Comparison of ENCODE assay signal across 23 cellular contexts in the genomic region with DNA sequence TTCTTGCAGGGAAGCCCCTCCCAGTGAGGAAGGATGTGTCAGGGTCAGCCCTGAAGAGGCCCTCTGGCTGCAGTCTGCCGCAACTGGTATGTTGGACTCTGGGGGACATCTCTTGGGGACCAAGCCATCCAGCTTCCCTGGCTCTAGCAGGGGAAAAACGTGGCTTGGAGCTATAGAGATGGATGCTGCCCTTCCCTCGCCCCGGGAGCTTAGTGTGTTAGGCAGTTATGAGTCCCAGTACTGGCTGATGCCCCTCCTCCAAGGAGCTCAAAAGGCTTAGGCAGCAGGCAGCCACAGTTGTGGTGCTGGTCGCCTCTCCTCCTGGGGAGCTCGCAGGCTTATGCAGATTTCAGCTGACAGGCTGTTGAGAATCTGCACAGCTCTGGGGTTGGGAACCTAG.
DNase-seq lines count a peak whose midpoint lies in the region; ATAC-seq and TF ChIP-seq lines count a peak whose summit lies in the region.
"Had no signal": no experiment of that assay in that cellular context is flagged by ENCODE, and none has a peak within 500 bp of the region (broad histone marks: within the 10 kb centered on the region; RNA-seq: fewer than 3 reads in every experiment).

No MANE protein-coding gene starts in this region.

- H3K9me3 ChIP-seq in left ventricle myocardium inferior (replicated peaks) (peaks cover 32% of the 10 kb centered on the region), WERI-Rb-1 (ENCODE audit: severe bottlenecking) (peaks cover 2% of the 10 kb centered on the region), endodermal cell (ENCODE audit: control insufficient read depth, low read length) (peaks cover 11% of the 10 kb centered on the region), aorta (ENCODE audit: control insufficient read depth, low read length) (no peaks in the 10 kb centered on the region)
- H3K9me3 ChIP-seq: A549, BE2C had no signal

- peak; percentile 74 for DNase-seq in cardiac septum (ENCODE audit: low spot score)
- DNase-seq in left ventricle myocardium inferior = no peak
- DNase-seq in WERI-Rb-1 = peak; percentile 60
- peak; percentile 59 for DNase-seq in endodermal cell
- peak; percentile 28 to 29 for DNase-seq in aorta
- no peak for DNase-seq in activated naive CD4-positive, alpha-beta T cell treated with anti-CD3 and anti-CD28 coated beads, Interleukin-2, amount 50 U/mL, for 72 hours (ENCODE audit: low spot score in 2 of 2)
- no peak for DNase-seq in dedifferentiated amniotic fluid mesenchymal stem cell (ENCODE audit: extremely low spot score)
- no peak for DNase-seq in activated gamma-delta T cell treated with Interleukin-2 at 50 U/mL for 16 hours
- DNase-seq: 8988T; ACHN; AML-193; BE2C; CD4-positive, alpha-beta T cell; CD8-positive, alpha-beta memory T cell; DMS 273 treated with DMSO at 0.1 percent for 48 hours; DMS79; EL; GF-D8; H9 had no signal

- no peak overlapping the region for H3K27ac Mint-ChIP-seq in endodermal cell
- H3K27ac Mint-ChIP-seq in activated naive CD4-positive, alpha-beta T cell treated with anti-CD3 and anti-CD28 coated beads, Interleukin-2, amount 50 U/mL, for 72 hours = no peak overlapping the region
- H3K27ac Mint-ChIP-seq: CD14-positive monocyte; CD4-positive, alpha-beta T cell; CD8-positive, alpha-beta memory T cell had no signal

- TF ChIP-seq CTCF in left ventricle myocardium inferior (IDR thresholded peaks at IDR 0.05; ENCODE audit: borderline replicate concordance) = no peak
- TF ChIP-seq CTCF in WERI-Rb-1 (IDR thresholded peaks at IDR 0.05; ENCODE audit: low read depth, low read length) = no peak
- no peak for TF ChIP-seq CTCF in endodermal cell (conservative IDR thresholded peaks at IDR 0.05)

- H3K27ac ChIP-seq in left ventricle myocardium inferior (replicated peaks) (no peak overlapping the region), WERI-Rb-1 (no peak overlapping the region), endodermal cell (ENCODE audit: low read depth, low read length) (no peak overlapping the region), aorta (ENCODE audit: low read depth in 1 of 2, low read length in 2 of 2) (no peak overlapping the region)
- H3K27ac ChIP-seq: A549; BLaER1 treated with 17β-estradiol and CSF1 and Interleukin-3, amounts not matched to agents 10 nM and 100 nM had no signal

- ATAC-seq in aorta (ENCODE audit: low FRiP score) = no peak
- no peak for ATAC-seq in activated naive CD4-positive, alpha-beta T cell treated with anti-CD3 and anti-CD28 coated beads, Interleukin-2, amount 50 U/mL, for 72 hours
- ATAC-seq: A549, HCT116 had no signal

- H3K36me3 ChIP-seq in left ventricle myocardium inferior (no peaks in the 10 kb centered on the region), WERI-Rb-1 (no peaks in the 10 kb centered on the region), endodermal cell (ENCODE audit: control insufficient read depth, insufficient read depth, low read length) (no peaks in the 10 kb centered on the region), aorta (ENCODE audit: control insufficient read depth in 1 of 2, insufficient read depth in 2 of 2, low read length in 1 of 2) (no peaks in the 10 kb centered on the region)
- H3K36me3 ChIP-seq: BE2C; BLaER1 treated with 17β-estradiol and CSF1 and Interleukin-3, amounts not matched to agents 10 nM and 100 nM had no signal

- no peak overlapping the region for H3K4me3 Mint-ChIP-seq in endodermal cell
- H3K4me3 Mint-ChIP-seq: CD14-positive monocyte; CD4-positive, alpha-beta T cell; CD8-positive, alpha-beta memory T cell; H9 had no signal

- H3K36me3 Mint-ChIP-seq in endodermal cell (ENCODE audit: low read depth) = no peaks in the 10 kb centered on the region
- H3K36me3 Mint-ChIP-seq in activated naive CD4-positive, alpha-beta T cell treated with anti-CD3 and anti-CD28 coated beads, Interleukin-2, amount 50 U/mL, for 72 hours = peaks cover 7 to 26% of the 10 kb centered on the region in 2 donors
- H3K36me3 Mint-ChIP-seq: CD14-positive monocyte had no signal

- WGBS in endodermal cell (ENCODE audit: insufficient coverage in 1 of 2, insufficient read length in 1 of 2), 2 experiments = 78 to 89% methylated on average over 3 to 6 of the region's 6 CpGs
- WGBS in aorta, 2 donors = 77 to 82% methylated on average over 6 of the region's 6 CpGs

- intact Hi-C loops in cardiac septum (cut with DNase I) = no loop called here
- intact Hi-C loops in left ventricle myocardium inferior (cut with micrococcal nuclease) = no loop called here
- intact Hi-C loops in aorta (cut with DNase I) = no loop called here

- H3K4me1 Mint-ChIP-seq in endodermal cell = no peaks in the 10 kb centered on the region
- H3K4me1 Mint-ChIP-seq: CD14-positive monocyte; CD8-positive, alpha-beta memory T cell had no signal

- H3K9ac ChIP-seq in endodermal cell (ENCODE audit: extremely low read depth, low read length, poor library complexity, severe bottlenecking) = no peak overlapping the region
- H3K9ac ChIP-seq: BLaER1 treated with 17β-estradiol and CSF1 and Interleukin-3, amounts not matched to agents 10 nM and 100 nM had no signal

- H3K4me3 ChIP-seq in left ventricle myocardium inferior = no peak overlapping the region
- H3K4me3 ChIP-seq in WERI-Rb-1 (ENCODE audit: low read depth, low read length) = no peak overlapping the region
- H3K4me3 ChIP-seq in endodermal cell (ENCODE audit: low read length) = no peak overlapping the region
- H3K4me3 ChIP-seq in aorta (ENCODE audit: low read length in 2 of 2) = no peak overlapping the region
- H3K4me3 ChIP-seq: A549; BLaER1 treated with 17β-estradiol and CSF1 and Interleukin-3, amounts not matched to agents 10 nM and 100 nM had no signal

- peaks cover 29% of the 10 kb centered on the region for H3K9me3 Mint-ChIP-seq in endodermal cell
- peaks cover 15 to 30% of the 10 kb centered on the region in 2 donors for H3K9me3 Mint-ChIP-seq in activated naive CD4-positive, alpha-beta T cell treated with anti-CD3 and anti-CD28 coated beads, Interleukin-2, amount 50 U/mL, for 72 hours

- H3K4me1 ChIP-seq in left ventricle myocardium inferior (no peaks in the 10 kb centered on the region), endodermal cell (ENCODE audit: control insufficient read depth, insufficient read depth, low read length) (no peaks in the 10 kb centered on the region), aorta (ENCODE audit: control insufficient read depth in 1 of 2, insufficient read depth in 2 of 2, low read length in 2 of 2) (no peaks in the 10 kb centered on the region)
- H3K4me1 ChIP-seq: A549; BE2C; BLaER1 treated with 17β-estradiol and CSF1 and Interleukin-3, amounts not matched to agents 10 nM and 100 nM had no signal

- H3K27me3 ChIP-seq in left ventricle myocardium inferior (ENCODE audit: low read depth) = no peaks in the 10 kb centered on the region
- no peaks in the 10 kb centered on the region for H3K27me3 ChIP-seq in WERI-Rb-1 (ENCODE audit: insufficient read depth, low read depth, severe bottlenecking)
- H3K27me3 ChIP-seq in endodermal cell (ENCODE audit: control insufficient read depth, insufficient read depth, low read length, poor library complexity, severe bottlenecking) = no peaks in the 10 kb centered on the region
- no peaks in the 10 kb centered on the region for H3K27me3 ChIP-seq in aorta (ENCODE audit: control insufficient read depth in 1 of 2, insufficient read depth in 2 of 2, low read length in 1 of 2)
- H3K27me3 ChIP-seq: BE2C; BLaER1 treated with 17β-estradiol and CSF1 and Interleukin-3, amounts not matched to agents 10 nM and 100 nM had no signal

- H3K27me3 Mint-ChIP-seq in endodermal cell (ENCODE audit: insufficient read depth) = no peaks in the 10 kb centered on the region
- H3K27me3 Mint-ChIP-seq: CD4-positive, alpha-beta T cell had no signal

Comparison
In these comparisons a context has a peak if more than half of its experiments do, and no peak if none do; other contexts are left out.
1. DNase-seq: peak in cardiac septum (single experiment), WERI-Rb-1 (single experiment), endodermal cell (single experiment) and aorta (2 of 2); none in left ventricle myocardium inferior (single experiment), activated naive CD4-positive, alpha-beta T cell treated with anti-CD3 and anti-CD28 coated beads, Interleukin-2, amount 50 U/mL, for 72 hours (0 of 2), dedifferentiated amniotic fluid mesenchymal stem cell (single experiment) and activated gamma-delta T cell treated with Interleukin-2 at 50 U/mL for 16 hours (single experiment).